Comparison of ENCODE assay signal across 8 cellular contexts in the genomic region with DNA sequence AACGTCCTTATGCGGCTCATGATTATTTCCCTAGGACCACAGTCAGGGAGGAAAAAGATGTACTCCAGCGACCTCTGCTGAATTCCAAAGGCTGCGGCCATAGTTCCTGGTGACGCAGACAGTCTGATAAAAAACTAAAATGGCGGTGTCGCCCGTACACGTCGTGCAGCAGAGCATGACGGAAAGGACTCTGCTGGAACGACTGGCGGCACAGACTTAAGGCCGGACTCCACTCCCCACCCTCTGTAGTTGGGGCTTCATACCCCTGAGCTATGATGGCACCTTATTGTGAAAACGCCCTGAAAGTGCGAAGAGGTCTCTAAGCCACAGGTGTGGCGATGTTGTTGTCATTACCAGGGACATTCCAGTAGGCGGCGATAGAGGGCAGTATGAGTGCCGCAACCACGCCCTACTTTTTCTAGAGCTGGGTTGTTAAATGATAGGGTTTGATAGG.
DNase-seq lines count a peak whose midpoint lies in the region.

No MANE protein-coding gene starts in this region.

- peak overlapping the region; percentile 79 for H3K56ac ChIP-seq in mesendoderm (ENCODE audit: low read length)

- DNase-seq in GM04503 (ENCODE audit: low read depth) (peak; percentile 14), HAP-1 (ENCODE audit: low spot score in 2 of 2) (peak; percentile 55 to 73), NCI-H1694 (lab: John Stamatoyannopoulos, UW) (peak; percentile 14), mesendoderm (peak; percentile 76), NCI-H2029 treated with DMSO at 0.1 percent for 48 hours (lab: John Stamatoyannopoulos, UW) (no peak)
- DNase-seq in activated CD4-positive, alpha-beta T cell treated with anti-CD3 and anti-CD28 coated beads, Interleukin-2, amount 50 U/mL, for 48 hours = peak; percentile 33 to 56
- DNase-seq in effector CD4-positive, alpha-beta T cell = peak; percentile 14
- peak; percentile 10 for DNase-seq in stimulated activated CD8-positive, alpha-beta memory T cell treated with anti-CD3 and anti-CD28 coated beads, Interleukin-15, amount 100 ng/mL, for 1 hour (ENCODE audit: low read depth)

- H3K4me1 ChIP-seq in HAP-1 (no peaks in the 10 kb centered on the region), mesendoderm (ENCODE audit: control insufficient read depth, low read depth, low read length) (no peaks in the 10 kb centered on the region)

- no peaks in the 10 kb centered on the region for H3K27me3 ChIP-seq in HAP-1 (ENCODE audit: low read depth)
- H3K27me3 ChIP-seq in mesendoderm (ENCODE audit: insufficient read depth, low read length, poor library complexity) = no peaks in the 10 kb centered on the region

- no peak overlapping the region for H4K5ac ChIP-seq in mesendoderm (ENCODE audit: low read length)

- WGBS in mesendoderm (ENCODE audit: extremely low coverage, insufficient coverage, low lambda C conversion rate) = no CpG with 5 or more reads among the region's 21 CpGs

- no peaks in the 10 kb centered on the region for H3K79me2 ChIP-seq in mesendoderm (ENCODE audit: control insufficient read depth, insufficient read depth, low read length)

- H3K18ac ChIP-seq in mesendoderm (ENCODE audit: low read length) = no peak overlapping the region

- in situ Hi-C loops in HAP-1 (cut with MboI; ENCODE audit: low sequenced_read_pairs) = loop anchor here (10.0 kb wide), 1 partner anchor 1144 kb away; no protein-coding TSS in a partner anchor

- no peak overlapping the region for H2AK5ac ChIP-seq in mesendoderm (ENCODE audit: low read length)

- H3K36me3 ChIP-seq in HAP-1 (replicated peaks) (no peaks in the 10 kb centered on the region), mesendoderm (ENCODE audit: control insufficient read depth, insufficient read depth, low read length) (no peaks in the 10 kb centered on the region)

- H3K79me1 ChIP-seq in mesendoderm (ENCODE audit: low read length) = no peaks in the 10 kb centered on the region

- H3K9me3 ChIP-seq in HAP-1 = no peaks in the 10 kb centered on the region

- peak overlapping the region; percentile 41 for H3K4me3 ChIP-seq in HAP-1
- H3K4me3 ChIP-seq in mesendoderm (ENCODE audit: low read length) = peak overlapping the region; percentile 72

- no peak overlapping the region for H3K4ac ChIP-seq in mesendoderm (ENCODE audit: low read depth, low read length)

- H3K27ac ChIP-seq in mesendoderm (ENCODE audit: low read depth, low read length) = no peak overlapping the region

- no peak overlapping the region for H3K23ac ChIP-seq in mesendoderm (ENCODE audit: low read length)

- H4K8ac ChIP-seq in mesendoderm (ENCODE audit: low read depth, low read length) = no peak overlapping the region

- H2BK15ac ChIP-seq in mesendoderm (replicated peaks; ENCODE audit: low read depth) = no peak overlapping the region

- peak overlapping the region; percentile 22 for H3K4me2 ChIP-seq in mesendoderm (ENCODE audit: low read length)

- H3K9ac ChIP-seq in mesendoderm (ENCODE audit: low read length) = peak overlapping the region; percentile 68

- H2BK120ac ChIP-seq in mesendoderm (ENCODE audit: low read depth, low read length) = no peak overlapping the region

- no peak overlapping the region for H2BK5ac ChIP-seq in mesendoderm (ENCODE audit: low read length)
